ENCODE assay signal across 16 cellular contexts in the genomic region with DNA sequence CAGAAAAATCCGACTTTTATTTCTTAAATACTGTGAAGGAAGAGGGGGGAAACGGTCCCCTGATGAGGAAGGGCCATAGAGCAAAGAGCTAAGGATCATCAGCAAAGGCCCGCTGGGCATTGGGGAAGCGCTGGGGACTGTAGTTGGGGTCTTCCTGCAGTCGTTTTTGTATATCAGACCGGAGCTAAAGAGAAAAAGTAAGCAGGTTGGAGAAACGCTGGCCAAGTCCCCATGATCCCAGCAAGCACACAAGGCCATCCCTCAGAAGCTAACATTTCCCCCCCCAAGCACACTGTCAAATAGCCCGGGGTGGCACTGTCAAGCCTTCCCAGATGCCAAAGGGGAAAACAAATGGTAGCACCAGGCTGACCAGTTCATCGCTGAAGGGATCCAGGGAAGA. TPM values are rescaled to one million over a fixed set of nuclear protein-coding genes. Genes with fewer than 3 reads are reported as not detected.
A peak's percentile ranks its signal among the peaks of the same experiment; 100 is the strongest.
DNase-seq lines count a peak whose midpoint lies in the region; ATAC-seq and TF ChIP-seq lines count a peak whose summit lies in the region.
"Had no signal": no experiment of that assay in that cellular context is flagged by ENCODE, and none has a peak within 500 bp of the region (broad histone marks: within the 10 kb centered on the region; RNA-seq: fewer than 3 reads in every experiment).

No MANE protein-coding gene starts in this region.

- H3K4me3 Mint-ChIP-seq in HFFc6: no peak overlapping the region; the same call in 1 of the 2 replicates
- no peak overlapping the region for H3K4me3 Mint-ChIP-seq in activated naive CD8-positive, alpha-beta T cell
- no peak overlapping the region for H3K4me3 Mint-ChIP-seq in nephron
- H3K4me3 Mint-ChIP-seq: endodermal cell had no signal

- H3K27ac Mint-ChIP-seq in HFFc6: peak overlapping the region; percentile 91
- H3K27ac Mint-ChIP-seq in activated naive CD8-positive, alpha-beta T cell: peak overlapping the region; percentile 16
- peak overlapping the region in 2 of 3 experiments; percentile 20 to 54 for H3K27ac Mint-ChIP-seq in nephron
- H3K27ac Mint-ChIP-seq: endodermal cell had no signal

- dilution Hi-C loops in mammary epithelial cell (cut with HindIII; ENCODE audit: low sequenced_read_pairs): no loop called here

- H3K36me3 ChIP-seq in DND-41 (ENCODE audit: insufficient read depth, low read length) (peaks cover 93% of the 10 kb centered on the region), prostate gland (peaks cover 37 to 56% of the 10 kb centered on the region in 2 donors), mammary epithelial cell (ENCODE audit: insufficient read depth, low read length) (peaks cover 50% of the 10 kb centered on the region)

- H3K9me3 ChIP-seq in DND-41 (ENCODE audit: insufficient read depth, low read length, severe bottlenecking): no peaks in the 10 kb centered on the region
- no peaks in the 10 kb centered on the region for H3K9me3 ChIP-seq in prostate gland
- H3K9me3 ChIP-seq in mammary epithelial cell (replicated peaks; ENCODE audit: insufficient read depth, low read length): no peaks in the 10 kb centered on the region
- H3K9me3 ChIP-seq: tibial artery had no signal

- no peak overlapping the region for H2AFZ ChIP-seq in DND-41 (ENCODE audit: low read depth, low read length)
- no peak overlapping the region for H2AFZ ChIP-seq in mammary epithelial cell (ENCODE audit: low read depth, low read length)

- H3K4me2 ChIP-seq in DND-41 (ENCODE audit: insufficient read depth, low read length) (no peak overlapping the region), mammary epithelial cell (ENCODE audit: insufficient read depth, low read depth, low read length) (no peak overlapping the region)

- H3K9me3 Mint-ChIP-seq in HFFc6 (no peaks in the 10 kb centered on the region), nephron (no peaks in the 10 kb centered on the region)
- no peaks in the 10 kb centered on the region for H3K9me3 Mint-ChIP-seq in activated naive CD8-positive, alpha-beta T cell (ENCODE audit: low read depth)
- H3K9me3 Mint-ChIP-seq: endodermal cell had no signal

- H3K27ac ChIP-seq in DND-41 (ENCODE audit: low read length): no peak overlapping the region
- no peak overlapping the region for H3K27ac ChIP-seq in prostate gland
- no peak overlapping the region for H3K27ac ChIP-seq in mammary epithelial cell (ENCODE audit: insufficient read depth, low read depth, low read length)
- H3K27ac ChIP-seq: tibial artery had no signal

- H3K9ac ChIP-seq in DND-41 (ENCODE audit: low read depth, low read length) (no peak overlapping the region), mammary epithelial cell (ENCODE audit: insufficient read depth, low read length) (no peak overlapping the region)

- 73% methylated on average over 9 of the region's 9 CpGs for WGBS in prostate gland
- WGBS in mammary epithelial cell (ENCODE audit: low coverage, missing lambda C conversion rate): 72% methylated on average over 6 of the region's 9 CpGs

- DNase-seq in DND-41 (no peak), HFFc6 (no peak), prostate gland (ENCODE audit: low spot score) (no peak), mammary epithelial cell (no peak)
- no peak for DNase-seq in stimulated activated CD4-positive, alpha-beta T cell treated with anti-CD3 and anti-CD28 coated beads, Interleukin-4, amount 100 ng/mL, for 1 hour
- DNase-seq: AML-193; endodermal cell; hippocampal formation; kidney; NCI-H2171 treated with DMSO at 0.1 percent for 48 hours; NCI-H82; stimulated activated CD4-positive, alpha-beta T cell treated with anti-CD3 and anti-CD28 coated beads, Interleukin-4, amount 100 ng/mL, for 4 hours; tibial artery had no signal

- TF ChIP-seq CTCF in DND-41 (IDR thresholded peaks at IDR 0.05; ENCODE audit: borderline replicate concordance, extremely low read depth, low read length, poor library complexity, severe bottlenecking) (no peak), HFFc6 (IDR thresholded peaks at IDR 0.05) (no peak), nephron (IDR thresholded peaks at IDR 0.05; ENCODE audit: unreplicated experiment in 3 of 3) (no peak), prostate gland (IDR thresholded peaks at IDR 0.05) (no peak), mammary epithelial cell (conservative IDR thresholded peaks at IDR 0.05 in 1 of 2, IDR thresholded peaks at IDR 0.05 in 1 of 2; ENCODE audit: extremely low read depth in 1 of 2, insufficient read depth in 1 of 2, low read depth in 1 of 2, low read length in 2 of 2) (no peak)

- H3K27me3 Mint-ChIP-seq in HFFc6 (ENCODE audit: insufficient read depth) (peaks cover 7% of the 10 kb centered on the region), nephron (ENCODE audit: low read depth) (no peaks in the 10 kb centered on the region)
- H3K27me3 Mint-ChIP-seq in activated naive CD8-positive, alpha-beta T cell: no peaks in the 10 kb centered on the region

- H3K27me3 ChIP-seq in DND-41 (ENCODE audit: insufficient read depth, low read length, poor library complexity) (no peaks in the 10 kb centered on the region), prostate gland (replicated peaks; ENCODE audit: insufficient read depth) (no peaks in the 10 kb centered on the region), mammary epithelial cell (ENCODE audit: insufficient read depth, low read length) (no peaks in the 10 kb centered on the region)
- H3K27me3 ChIP-seq: tibial artery had no signal

- no peaks in the 10 kb centered on the region for H3K4me1 ChIP-seq in DND-41 (ENCODE audit: insufficient read depth, low read length)
- H3K4me1 ChIP-seq in prostate gland (replicated peaks): no peaks in the 10 kb centered on the region
- no peaks in the 10 kb centered on the region for H3K4me1 ChIP-seq in mammary epithelial cell (ENCODE audit: insufficient read depth, low read length)
- H3K4me1 ChIP-seq: tibial artery had no signal

- in situ Hi-C loops in mammary epithelial cell (cut with MboI; ENCODE audit: low sequenced_read_pairs in 2 of 2): no loop called here

- H4K20me1 ChIP-seq in DND-41 (ENCODE audit: insufficient read depth, low read length) (peaks cover 41% of the 10 kb centered on the region), mammary epithelial cell (ENCODE audit: insufficient read depth, low read length) (no peaks in the 10 kb centered on the region)

- intact Hi-C loops in prostate gland (cut with DNase I) (no loop called here), mammary epithelial cell (cut with micrococcal nuclease) (no loop called here)

- peaks cover 54% of the 10 kb centered on the region for H3K4me1 Mint-ChIP-seq in HFFc6 (ENCODE audit: low read depth)
- no peaks in the 10 kb centered on the region for H3K4me1 Mint-ChIP-seq in activated naive CD8-positive, alpha-beta T cell (ENCODE audit: low read depth)
- no peaks in the 10 kb centered on the region for H3K4me1 Mint-ChIP-seq in nephron
- H3K4me1 Mint-ChIP-seq: endodermal cell had no signal

- no peak overlapping the region for H3K4me3 ChIP-seq in DND-41 (ENCODE audit: low read depth in 1 of 2, low read length in 2 of 2)
- no peak overlapping the region for H3K4me3 ChIP-seq in prostate gland
- no peak overlapping the region for H3K4me3 ChIP-seq in mammary epithelial cell (replicated peaks in 1 of 3; ENCODE audit: insufficient read depth in 1 of 3, low read depth in 2 of 3, low read length in 3 of 3)
- H3K4me3 ChIP-seq: tibial artery had no signal

- H3K79me2 ChIP-seq in DND-41 (ENCODE audit: insufficient read depth, low read length) (peaks cover 5% of the 10 kb centered on the region), mammary epithelial cell (ENCODE audit: insufficient read depth, low read length) (peaks cover 3% of the 10 kb centered on the region)

- ATAC-seq in DND-41 (ENCODE audit: insufficient read depth, low read depth) (0 out of 3 replicates have a peak, but pooled peaks have one; percentile 1), GM21825 (IDR thresholded peaks at IDR 0.05; ENCODE audit: unreplicated experiment) (no peak)

- H3K36me3 Mint-ChIP-seq in HFFc6 (ENCODE audit: low read depth) (peaks cover 50% of the 10 kb centered on the region), nephron (ENCODE audit: low read depth) (peaks cover 76% of the 10 kb centered on the region)
- H3K36me3 Mint-ChIP-seq in activated naive CD8-positive, alpha-beta T cell: peaks cover 5% of the 10 kb centered on the region

- TF ChIP-seq POLR2A in prostate gland (IDR thresholded peaks at IDR 0.05): no peak

- BruUV-seq in mammary epithelial cell (replicated peaks; lab: Mats Ljungman, UMichigan): no TSS peak

- CTCF ChIA-PET in mammary epithelial cell (lab: Charles Lee; ENCODE audit: low non-redundant PET): no interaction called here

RNA-seq across cellular contexts. Expression of gene BAG6, which starts 13.4 kb away (rescaled TPM):
- total RNA-seq in HFFc6 (2021; fragmentation: NEBNext Ultra II Directional; extraction: Animal tissue kit (Norgen Biotek cat#: 25700)): 100 to 1,000 TPM; 247 to 273 (median 262) TPM
- total RNA-seq in prostate gland (100 to 1,000 TPM; 261 to 537 TPM), mammary epithelial cell (100 to 1,000 TPM; 135 to 233 TPM)
- 124 TPM for polyA plus RNA-seq in mammary epithelial cell
- polyA minus RNA-seq in mammary epithelial cell: 237 TPM

RNA-seq across cellular contexts. Expression of gene APOM, which starts 16.7 kb away (rescaled TPM):
- total RNA-seq in HFFc6 (2021; fragmentation: NEBNext Ultra II Directional; extraction: Animal tissue kit (Norgen Biotek cat#: 25700)): 1 to 10 TPM; 2.4 to 4.3 (median 2.8) TPM
- total RNA-seq in prostate gland (1 to 10 TPM; 1.6 to 6.8 TPM), mammary epithelial cell (1 to 10 TPM in 1 of 2 donors, under 1 TPM in 1; 0.50 to 1.8 TPM)
- 3.5 TPM for polyA plus RNA-seq in mammary epithelial cell
- polyA minus RNA-seq in mammary epithelial cell: not detected

RNA-seq across cellular contexts. Expression of gene PRRC2A, which starts 18.5 kb away (rescaled TPM):
- total RNA-seq in HFFc6 (2021; fragmentation: NEBNext Ultra II Directional; extraction: Animal tissue kit (Norgen Biotek cat#: 25700)): 100 to 1,000 TPM; 216 to 259 (median 231) TPM
- total RNA-seq in prostate gland: 100 to 1,000 TPM; 129 to 247 TPM
- total RNA-seq in mammary epithelial cell: 100 to 1,000 TPM in 1 of 2 donors, 10 to 100 TPM in 1; 66.5 to 219 TPM
- polyA plus RNA-seq in mammary epithelial cell: 57.6 TPM
- 146 TPM for polyA minus RNA-seq in mammary epithelial cell

RNA-seq across cellular contexts. Expression of gene C6orf47, which starts 21.5 kb away (rescaled TPM):
- 10 to 100 TPM; 13.4 to 16.2 (median 14.9) TPM for total RNA-seq in HFFc6 (2021; fragmentation: NEBNext Ultra II Directional; extraction: Animal tissue kit (Norgen Biotek cat#: 25700))
- 10 to 100 TPM; 25.5 to 30.1 TPM for total RNA-seq in prostate gland
- 10 to 100 TPM; 16.5 to 17.0 TPM for total RNA-seq in mammary epithelial cell
- 8.5 TPM for polyA plus RNA-seq in mammary epithelial cell
- polyA minus RNA-seq in mammary epithelial cell: 14.2 TPM

RNA-seq across cellular contexts. Expression of gene AIF1, which starts 24.0 kb away (rescaled TPM):
- not detected for total RNA-seq in HFFc6 (2021; fragmentation: NEBNext Ultra II Directional; extraction: Animal tissue kit (Norgen Biotek cat#: 25700))
- total RNA-seq in prostate gland: 10 to 100 TPM; 11.1 to 14.6 TPM
- not detected for total RNA-seq in mammary epithelial cell
- polyA plus RNA-seq in mammary epithelial cell: not detected
- not detected for polyA minus RNA-seq in mammary epithelial cell

Comparison
In these comparisons a context has a peak if more than half of its experiments do, and no peak if none do; other contexts are left out.
1. H3K27ac Mint-ChIP-seq: peak in every context shown above with its lines; median percentile 91 in HFFc6; 37 in nephron; 16 in activated naive CD8-positive, alpha-beta T cell.